2 cellular contexts compared by ENCODE assay signal in the genomic region with DNA sequence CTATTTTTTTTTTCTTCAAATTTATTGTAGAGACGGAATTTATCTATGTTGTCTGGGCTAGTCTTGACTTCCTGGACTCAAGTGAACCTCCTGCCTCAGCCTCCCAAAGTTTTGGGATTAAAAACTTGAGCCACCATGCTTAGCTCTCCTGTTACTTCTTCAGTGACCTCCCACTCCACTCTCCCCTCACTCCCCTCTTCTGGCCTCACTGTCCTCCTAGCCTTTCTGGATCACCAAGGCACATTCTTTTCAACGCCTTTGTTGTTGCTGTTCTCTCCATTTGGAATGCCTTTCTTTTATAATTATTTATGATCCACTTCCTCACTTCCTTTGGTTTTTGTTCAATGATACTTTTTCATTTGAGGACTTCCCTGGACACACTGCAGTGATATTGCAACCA.
A peak's percentile ranks its signal among the peaks of the same experiment; 100 is the strongest.
TF ChIP-seq lines count a peak whose summit lies in the region.

No MANE protein-coding gene starts in this region.

TF ChIP-seq in GM23338, 12 proteins besides CTCF, POLR2A, EP300 and RAD21:
- TF ChIP-seq NANOG (IDR thresholded peaks at IDR 0.05; ENCODE audit: borderline replicate concordance), result no peak
- TF ChIP-seq ZNF331 (CRISPR knock-in tag; IDR thresholded peaks at IDR 0.05; ENCODE audit: low read depth), result no peak
- no peak for TF ChIP-seq JUNB (IDR thresholded peaks at IDR 0.05; ENCODE audit: unreplicated experiment)
- TF ChIP-seq EZH2 (IDR thresholded peaks at IDR 0.05; ENCODE audit: low read depth, unreplicated experiment), result no peak
- TF ChIP-seq, protein P1, sequence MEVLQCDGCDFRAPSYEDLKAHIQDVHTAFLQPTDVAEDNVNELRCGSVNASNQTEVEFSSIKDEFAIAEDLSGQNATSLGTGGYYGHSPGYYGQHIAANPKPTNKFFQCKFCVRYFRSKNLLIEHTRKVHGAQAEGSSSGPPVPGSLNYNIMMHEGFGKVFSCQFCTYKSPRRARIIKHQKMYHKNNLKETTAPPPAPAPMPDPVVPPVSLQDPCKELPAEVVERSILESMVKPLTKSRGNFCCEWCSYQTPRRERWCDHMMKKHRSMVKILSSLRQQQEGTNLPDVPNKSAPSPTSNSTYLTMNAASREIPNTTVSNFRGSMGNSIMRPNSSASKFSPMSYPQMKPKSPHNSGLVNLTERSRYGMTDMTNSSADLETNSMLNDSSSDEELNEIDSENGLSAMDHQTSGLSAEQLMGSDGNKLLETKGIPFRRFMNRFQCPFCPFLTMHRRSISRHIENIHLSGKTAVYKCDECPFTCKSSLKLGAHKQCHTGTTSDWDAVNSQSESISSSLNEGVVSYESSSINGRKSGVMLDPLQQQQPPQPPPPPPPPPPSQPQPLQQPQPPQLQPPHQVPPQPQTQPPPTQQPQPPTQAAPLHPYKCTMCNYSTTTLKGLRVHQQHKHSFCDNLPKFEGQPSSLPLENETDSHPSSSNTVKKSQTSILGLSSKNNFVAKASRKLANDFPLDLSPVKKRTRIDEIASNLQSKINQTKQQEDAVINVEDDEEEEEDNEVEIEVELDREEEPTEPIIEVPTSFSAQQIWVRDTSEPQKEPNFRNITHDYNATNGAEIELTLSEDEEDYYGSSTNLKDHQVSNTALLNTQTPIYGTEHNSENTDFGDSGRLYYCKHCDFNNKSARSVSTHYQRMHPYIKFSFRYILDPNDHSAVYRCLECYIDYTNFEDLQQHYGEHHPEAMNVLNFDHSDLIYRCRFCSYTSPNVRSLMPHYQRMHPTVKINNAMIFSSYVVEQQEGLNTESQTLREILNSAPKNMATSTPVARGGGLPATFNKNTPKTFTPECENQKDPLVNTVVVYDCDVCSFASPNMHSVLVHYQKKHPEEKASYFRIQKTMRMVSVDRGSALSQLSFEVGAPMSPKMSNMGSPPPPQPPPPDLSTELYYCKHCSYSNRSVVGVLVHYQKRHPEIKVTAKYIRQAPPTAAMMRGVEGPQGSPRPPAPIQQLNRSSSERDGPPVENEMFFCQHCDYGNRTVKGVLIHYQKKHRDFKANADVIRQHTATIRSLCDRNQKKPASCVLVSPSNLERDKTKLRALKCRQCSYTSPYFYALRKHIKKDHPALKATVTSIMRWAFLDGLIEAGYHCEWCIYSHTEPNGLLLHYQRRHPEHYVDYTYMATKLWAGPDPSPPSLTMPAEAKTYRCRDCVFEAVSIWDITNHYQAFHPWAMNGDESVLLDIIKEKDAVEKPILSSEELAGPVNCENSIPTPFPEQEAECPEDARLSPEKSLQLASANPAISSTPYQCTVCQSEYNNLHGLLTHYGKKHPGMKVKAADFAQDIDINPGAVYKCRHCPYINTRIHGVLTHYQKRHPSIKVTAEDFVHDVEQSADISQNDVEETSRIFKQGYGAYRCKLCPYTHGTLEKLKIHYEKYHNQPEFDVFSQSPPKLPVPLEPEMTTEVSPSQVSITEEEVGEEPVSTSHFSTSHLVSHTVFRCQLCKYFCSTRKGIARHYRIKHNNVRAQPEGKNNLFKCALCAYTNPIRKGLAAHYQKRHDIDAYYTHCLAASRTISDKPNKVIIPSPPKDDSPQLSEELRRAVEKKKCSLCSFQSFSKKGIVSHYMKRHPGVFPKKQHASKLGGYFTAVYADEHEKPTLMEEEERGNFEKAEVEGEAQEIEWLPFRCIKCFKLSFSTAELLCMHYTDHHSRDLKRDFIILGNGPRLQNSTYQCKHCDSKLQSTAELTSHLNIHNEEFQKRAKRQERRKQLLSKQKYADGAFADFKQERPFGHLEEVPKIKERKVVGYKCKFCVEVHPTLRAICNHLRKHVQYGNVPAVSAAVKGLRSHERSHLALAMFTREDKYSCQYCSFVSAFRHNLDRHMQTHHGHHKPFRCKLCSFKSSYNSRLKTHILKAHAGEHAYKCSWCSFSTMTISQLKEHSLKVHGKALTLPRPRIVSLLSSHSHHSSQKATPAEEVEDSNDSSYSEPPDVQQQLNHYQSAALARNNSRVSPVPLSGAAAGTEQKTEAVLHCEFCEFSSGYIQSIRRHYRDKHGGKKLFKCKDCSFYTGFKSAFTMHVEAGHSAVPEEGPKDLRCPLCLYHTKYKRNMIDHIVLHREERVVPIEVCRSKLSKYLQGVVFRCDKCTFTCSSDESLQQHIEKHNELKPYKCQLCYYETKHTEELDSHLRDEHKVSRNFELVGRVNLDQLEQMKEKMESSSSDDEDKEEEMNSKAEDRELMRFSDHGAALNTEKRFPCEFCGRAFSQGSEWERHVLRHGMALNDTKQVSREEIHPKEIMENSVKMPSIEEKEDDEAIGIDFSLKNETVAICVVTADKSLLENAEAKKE (CRISPR knock-in tag; IDR thresholded peaks at IDR 0.05), result 0 out of 2 replicates have a peak, but pooled peaks have one; percentile 6
TF ChIP-seq in GM23338: peak in this region for 1.

TF ChIP-seq in WTC11, 78 proteins besides CTCF, POLR2A, EP300 and RAD21:
- TF ChIP-seq, protein P2, sequence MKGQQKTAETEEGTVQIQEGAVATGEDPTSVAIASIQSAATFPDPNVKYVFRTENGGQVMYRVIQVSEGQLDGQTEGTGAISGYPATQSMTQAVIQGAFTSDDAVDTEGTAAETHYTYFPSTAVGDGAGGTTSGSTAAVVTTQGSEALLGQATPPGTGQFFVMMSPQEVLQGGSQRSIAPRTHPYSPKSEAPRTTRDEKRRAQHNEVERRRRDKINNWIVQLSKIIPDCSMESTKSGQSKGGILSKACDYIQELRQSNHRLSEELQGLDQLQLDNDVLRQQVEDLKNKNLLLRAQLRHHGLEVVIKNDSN (CRISPR knock-in tag; IDR thresholded peaks at IDR 0.05), result no peak
- TF ChIP-seq, protein P3, sequence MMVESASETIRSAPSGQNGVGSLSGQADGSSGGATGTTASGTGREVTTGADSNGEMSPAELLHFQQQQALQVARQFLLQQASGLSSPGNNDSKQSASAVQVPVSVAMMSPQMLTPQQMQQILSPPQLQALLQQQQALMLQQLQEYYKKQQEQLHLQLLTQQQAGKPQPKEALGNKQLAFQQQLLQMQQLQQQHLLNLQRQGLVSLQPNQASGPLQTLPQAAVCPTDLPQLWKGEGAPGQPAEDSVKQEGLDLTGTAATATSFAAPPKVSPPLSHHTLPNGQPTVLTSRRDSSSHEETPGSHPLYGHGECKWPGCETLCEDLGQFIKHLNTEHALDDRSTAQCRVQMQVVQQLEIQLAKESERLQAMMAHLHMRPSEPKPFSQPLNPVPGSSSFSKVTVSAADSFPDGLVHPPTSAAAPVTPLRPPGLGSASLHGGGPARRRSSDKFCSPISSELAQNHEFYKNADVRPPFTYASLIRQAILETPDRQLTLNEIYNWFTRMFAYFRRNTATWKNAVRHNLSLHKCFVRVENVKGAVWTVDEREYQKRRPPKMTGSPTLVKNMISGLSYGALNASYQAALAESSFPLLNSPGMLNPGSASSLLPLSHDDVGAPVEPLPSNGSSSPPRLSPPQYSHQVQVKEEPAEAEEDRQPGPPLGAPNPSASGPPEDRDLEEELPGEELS (CRISPR knock-in tag; IDR thresholded peaks at IDR 0.05), result no peak
- TF ChIP-seq, protein P4, sequence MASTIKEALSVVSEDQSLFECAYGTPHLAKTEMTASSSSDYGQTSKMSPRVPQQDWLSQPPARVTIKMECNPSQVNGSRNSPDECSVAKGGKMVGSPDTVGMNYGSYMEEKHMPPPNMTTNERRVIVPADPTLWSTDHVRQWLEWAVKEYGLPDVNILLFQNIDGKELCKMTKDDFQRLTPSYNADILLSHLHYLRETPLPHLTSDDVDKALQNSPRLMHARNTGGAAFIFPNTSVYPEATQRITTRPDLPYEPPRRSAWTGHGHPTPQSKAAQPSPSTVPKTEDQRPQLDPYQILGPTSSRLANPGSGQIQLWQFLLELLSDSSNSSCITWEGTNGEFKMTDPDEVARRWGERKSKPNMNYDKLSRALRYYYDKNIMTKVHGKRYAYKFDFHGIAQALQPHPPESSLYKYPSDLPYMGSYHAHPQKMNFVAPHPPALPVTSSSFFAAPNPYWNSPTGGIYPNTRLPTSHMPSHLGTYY (CRISPR knock-in tag; IDR thresholded peaks at IDR 0.05), result no peak
- TF ChIP-seq, protein P5, sequence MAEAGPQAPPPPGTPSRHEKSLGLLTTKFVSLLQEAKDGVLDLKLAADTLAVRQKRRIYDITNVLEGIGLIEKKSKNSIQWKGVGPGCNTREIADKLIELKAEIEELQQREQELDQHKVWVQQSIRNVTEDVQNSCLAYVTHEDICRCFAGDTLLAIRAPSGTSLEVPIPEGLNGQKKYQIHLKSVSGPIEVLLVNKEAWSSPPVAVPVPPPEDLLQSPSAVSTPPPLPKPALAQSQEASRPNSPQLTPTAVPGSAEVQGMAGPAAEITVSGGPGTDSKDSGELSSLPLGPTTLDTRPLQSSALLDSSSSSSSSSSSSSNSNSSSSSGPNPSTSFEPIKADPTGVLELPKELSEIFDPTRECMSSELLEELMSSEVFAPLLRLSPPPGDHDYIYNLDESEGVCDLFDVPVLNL (CRISPR knock-in tag; IDR thresholded peaks at IDR 0.05; ENCODE audit: borderline replicate concordance, low read depth), result no peak
- TF ChIP-seq TEAD1 (CRISPR knock-in tag; IDR thresholded peaks at IDR 0.05), result no peak
- no peak for TF ChIP-seq CREM (CRISPR knock-in tag; IDR thresholded peaks at IDR 0.05)
- TF ChIP-seq, protein P6, sequence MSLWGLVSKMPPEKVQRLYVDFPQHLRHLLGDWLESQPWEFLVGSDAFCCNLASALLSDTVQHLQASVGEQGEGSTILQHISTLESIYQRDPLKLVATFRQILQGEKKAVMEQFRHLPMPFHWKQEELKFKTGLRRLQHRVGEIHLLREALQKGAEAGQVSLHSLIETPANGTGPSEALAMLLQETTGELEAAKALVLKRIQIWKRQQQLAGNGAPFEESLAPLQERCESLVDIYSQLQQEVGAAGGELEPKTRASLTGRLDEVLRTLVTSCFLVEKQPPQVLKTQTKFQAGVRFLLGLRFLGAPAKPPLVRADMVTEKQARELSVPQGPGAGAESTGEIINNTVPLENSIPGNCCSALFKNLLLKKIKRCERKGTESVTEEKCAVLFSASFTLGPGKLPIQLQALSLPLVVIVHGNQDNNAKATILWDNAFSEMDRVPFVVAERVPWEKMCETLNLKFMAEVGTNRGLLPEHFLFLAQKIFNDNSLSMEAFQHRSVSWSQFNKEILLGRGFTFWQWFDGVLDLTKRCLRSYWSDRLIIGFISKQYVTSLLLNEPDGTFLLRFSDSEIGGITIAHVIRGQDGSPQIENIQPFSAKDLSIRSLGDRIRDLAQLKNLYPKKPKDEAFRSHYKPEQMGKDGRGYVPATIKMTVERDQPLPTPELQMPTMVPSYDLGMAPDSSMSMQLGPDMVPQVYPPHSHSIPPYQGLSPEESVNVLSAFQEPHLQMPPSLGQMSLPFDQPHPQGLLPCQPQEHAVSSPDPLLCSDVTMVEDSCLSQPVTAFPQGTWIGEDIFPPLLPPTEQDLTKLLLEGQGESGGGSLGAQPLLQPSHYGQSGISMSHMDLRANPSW (CRISPR knock-in tag; conservative IDR thresholded peaks at IDR 0.05; ENCODE audit: low read depth), result no peak
